ENCODE assay signal across 1 cellular context in the genomic region with DNA sequence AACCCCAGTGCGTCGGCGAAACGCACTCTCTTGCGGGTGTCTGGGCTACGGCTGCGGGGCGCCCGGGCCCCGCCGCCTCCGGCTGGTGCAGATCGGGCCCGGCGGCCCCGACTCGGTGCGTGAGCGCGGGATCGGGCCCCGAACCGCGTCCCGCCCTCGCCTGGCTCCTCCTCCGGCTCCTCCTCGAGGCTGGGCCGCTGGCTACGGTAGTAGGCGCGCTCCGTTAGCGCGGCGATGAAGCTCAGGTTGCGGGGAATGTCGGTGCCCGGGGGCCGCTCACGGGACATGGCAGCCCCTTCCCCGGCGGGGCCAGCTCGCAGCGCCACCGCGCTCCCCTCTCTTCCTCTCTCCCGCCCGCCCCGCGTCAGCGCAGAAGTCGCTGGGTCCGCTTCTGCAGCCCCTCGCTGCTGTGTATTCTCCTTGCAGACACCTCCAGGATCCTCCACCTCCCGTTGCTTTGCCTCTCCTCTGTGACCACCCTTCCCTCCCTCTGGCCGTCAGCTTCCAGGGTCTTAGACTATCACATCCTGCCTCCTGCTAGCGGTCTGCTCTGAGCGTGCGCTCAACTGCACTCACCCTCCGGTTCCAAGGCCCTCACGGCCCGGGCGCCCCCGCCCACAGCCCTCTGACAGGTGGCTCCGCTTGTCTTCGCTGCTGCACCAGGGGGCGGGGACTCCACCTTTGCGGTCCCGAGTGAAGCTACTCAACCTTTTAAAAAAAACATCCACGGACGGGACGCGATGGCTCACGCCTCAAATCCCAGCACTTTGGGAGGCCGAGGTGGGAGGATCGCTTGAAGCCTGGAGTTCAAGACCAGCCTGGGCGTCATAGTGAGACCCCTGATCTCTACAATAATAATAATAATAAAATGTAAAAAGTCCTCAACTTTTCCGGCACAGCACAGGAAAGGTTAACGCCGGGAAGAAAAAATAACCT.
A peak's percentile ranks its signal among the peaks of the same experiment; 100 is the strongest.
TF ChIP-seq lines count a peak whose summit lies in the region.

A gene with protein sequence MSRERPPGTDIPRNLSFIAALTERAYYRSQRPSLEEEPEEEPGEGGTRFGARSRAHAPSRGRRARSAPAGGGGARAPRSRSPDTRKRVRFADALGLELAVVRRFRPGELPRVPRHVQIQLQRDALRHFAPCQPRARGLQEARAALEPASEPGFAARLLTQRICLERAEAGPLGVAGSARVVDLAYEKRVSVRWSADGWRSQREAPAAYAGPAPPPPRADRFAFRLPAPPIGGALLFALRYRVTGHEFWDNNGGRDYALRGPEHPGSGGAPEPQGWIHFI (minus strand): TSS at position 570 of the 936 bp plus-strand sequence. CDS start 283 bp downstream, at position 287.

TF ChIP-seq in HepG2, 621 proteins besides CTCF, POLR2A, EP300 and RAD21 (continued from another document and continues in another):
- TF ChIP-seq, protein P1, sequence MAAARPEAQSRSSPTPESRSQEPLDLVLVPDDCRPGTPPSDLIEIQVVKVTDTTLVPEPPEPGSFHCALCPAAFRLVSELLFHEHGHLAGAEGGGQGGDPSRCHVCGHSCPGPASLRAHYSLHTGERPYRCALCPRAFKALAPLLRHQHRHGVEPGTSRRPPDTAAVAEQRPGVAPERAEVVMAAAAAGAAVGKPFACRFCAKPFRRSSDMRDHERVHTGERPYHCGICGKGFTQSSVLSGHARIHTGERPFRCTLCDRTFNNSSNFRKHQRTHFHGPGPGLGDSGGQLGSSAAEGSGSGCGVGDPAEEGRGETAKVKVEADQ (CRISPR knock-in tag; IDR thresholded peaks at IDR 0.05; ENCODE audit: borderline replicate concordance): no peak
- TF ChIP-seq, protein P2, sequence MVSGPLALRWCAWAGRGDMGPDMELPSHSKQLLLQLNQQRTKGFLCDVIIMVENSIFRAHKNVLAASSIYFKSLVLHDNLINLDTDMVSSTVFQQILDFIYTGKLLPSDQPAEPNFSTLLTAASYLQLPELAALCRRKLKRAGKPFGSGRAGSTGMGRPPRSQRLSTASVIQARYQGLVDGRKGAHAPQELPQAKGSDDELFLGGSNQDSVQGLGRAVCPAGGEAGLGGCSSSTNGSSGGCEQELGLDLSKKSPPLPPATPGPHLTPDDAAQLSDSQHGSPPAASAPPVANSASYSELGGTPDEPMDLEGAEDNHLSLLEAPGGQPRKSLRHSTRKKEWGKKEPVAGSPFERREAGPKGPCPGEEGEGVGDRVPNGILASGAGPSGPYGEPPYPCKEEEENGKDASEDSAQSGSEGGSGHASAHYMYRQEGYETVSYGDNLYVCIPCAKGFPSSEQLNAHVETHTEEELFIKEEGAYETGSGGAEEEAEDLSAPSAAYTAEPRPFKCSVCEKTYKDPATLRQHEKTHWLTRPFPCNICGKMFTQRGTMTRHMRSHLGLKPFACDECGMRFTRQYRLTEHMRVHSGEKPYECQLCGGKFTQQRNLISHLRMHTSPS (CRISPR knock-in tag; IDR thresholded peaks at IDR 0.05; ENCODE audit: low read depth): no peak
- peak; percentile 97 for TF ChIP-seq KLF13 (CRISPR knock-in tag; IDR thresholded peaks at IDR 0.05)
- TF ChIP-seq HMG20B (CRISPR knock-in tag; conservative IDR thresholded peaks at IDR 0.05): no peak; the same call in 1 of the 2 replicates
- peak; percentile 84 for TF ChIP-seq HNRNPH1 (optimal IDR thresholded peaks at IDR 0.05; ENCODE audit: low read depth, low read length)
- TF ChIP-seq, protein P3, sequence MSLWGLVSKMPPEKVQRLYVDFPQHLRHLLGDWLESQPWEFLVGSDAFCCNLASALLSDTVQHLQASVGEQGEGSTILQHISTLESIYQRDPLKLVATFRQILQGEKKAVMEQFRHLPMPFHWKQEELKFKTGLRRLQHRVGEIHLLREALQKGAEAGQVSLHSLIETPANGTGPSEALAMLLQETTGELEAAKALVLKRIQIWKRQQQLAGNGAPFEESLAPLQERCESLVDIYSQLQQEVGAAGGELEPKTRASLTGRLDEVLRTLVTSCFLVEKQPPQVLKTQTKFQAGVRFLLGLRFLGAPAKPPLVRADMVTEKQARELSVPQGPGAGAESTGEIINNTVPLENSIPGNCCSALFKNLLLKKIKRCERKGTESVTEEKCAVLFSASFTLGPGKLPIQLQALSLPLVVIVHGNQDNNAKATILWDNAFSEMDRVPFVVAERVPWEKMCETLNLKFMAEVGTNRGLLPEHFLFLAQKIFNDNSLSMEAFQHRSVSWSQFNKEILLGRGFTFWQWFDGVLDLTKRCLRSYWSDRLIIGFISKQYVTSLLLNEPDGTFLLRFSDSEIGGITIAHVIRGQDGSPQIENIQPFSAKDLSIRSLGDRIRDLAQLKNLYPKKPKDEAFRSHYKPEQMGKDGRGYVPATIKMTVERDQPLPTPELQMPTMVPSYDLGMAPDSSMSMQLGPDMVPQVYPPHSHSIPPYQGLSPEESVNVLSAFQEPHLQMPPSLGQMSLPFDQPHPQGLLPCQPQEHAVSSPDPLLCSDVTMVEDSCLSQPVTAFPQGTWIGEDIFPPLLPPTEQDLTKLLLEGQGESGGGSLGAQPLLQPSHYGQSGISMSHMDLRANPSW (CRISPR knock-in tag; IDR thresholded peaks at IDR 0.05; ENCODE audit: borderline replicate concordance): peak; percentile 67; the same call in 1 of the 2 replicates
- TF ChIP-seq, protein P4, sequence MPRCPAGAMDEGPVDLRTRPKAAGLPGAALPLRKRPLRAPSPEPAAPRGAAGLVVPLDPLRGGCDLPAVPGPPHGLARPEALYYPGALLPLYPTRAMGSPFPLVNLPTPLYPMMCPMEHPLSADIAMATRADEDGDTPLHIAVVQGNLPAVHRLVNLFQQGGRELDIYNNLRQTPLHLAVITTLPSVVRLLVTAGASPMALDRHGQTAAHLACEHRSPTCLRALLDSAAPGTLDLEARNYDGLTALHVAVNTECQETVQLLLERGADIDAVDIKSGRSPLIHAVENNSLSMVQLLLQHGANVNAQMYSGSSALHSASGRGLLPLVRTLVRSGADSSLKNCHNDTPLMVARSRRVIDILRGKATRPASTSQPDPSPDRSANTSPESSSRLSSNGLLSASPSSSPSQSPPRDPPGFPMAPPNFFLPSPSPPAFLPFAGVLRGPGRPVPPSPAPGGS (CRISPR knock-in tag; IDR thresholded peaks at IDR 0.05): no peak; the same call in 1 of the 2 replicates
- TF ChIP-seq, protein P5, sequence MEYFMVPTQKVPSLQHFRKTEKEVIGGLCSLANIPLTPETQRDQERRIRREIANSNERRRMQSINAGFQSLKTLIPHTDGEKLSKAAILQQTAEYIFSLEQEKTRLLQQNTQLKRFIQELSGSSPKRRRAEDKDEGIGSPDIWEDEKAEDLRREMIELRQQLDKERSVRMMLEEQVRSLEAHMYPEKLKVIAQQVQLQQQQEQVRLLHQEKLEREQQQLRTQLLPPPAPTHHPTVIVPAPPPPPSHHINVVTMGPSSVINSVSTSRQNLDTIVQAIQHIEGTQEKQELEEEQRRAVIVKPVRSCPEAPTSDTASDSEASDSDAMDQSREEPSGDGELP (IDR thresholded peaks at IDR 0.05; ENCODE audit: borderline replicate concordance, low read depth): peak; percentile 82; the same call in 1 of the 2 replicates
- TF ChIP-seq NCOA1 (CRISPR knock-in tag; IDR thresholded peaks at IDR 0.05): no peak
- peak; percentile 94 for TF ChIP-seq STAT5B (CRISPR knock-in tag; IDR thresholded peaks at IDR 0.05)
- no peak for TF ChIP-seq YY1 (IDR thresholded peaks at IDR 0.05; ENCODE audit: insufficient read depth, insufficient replicate concordance, low read depth, low read length)
- no peak for TF ChIP-seq ZNF761 (CRISPR knock-in tag; conservative IDR thresholded peaks at IDR 0.05)
- peak; percentile 46 for TF ChIP-seq IRF2 (CRISPR knock-in tag; IDR thresholded peaks at IDR 0.05)
- 0 out of 2 replicates have a peak, but pooled peaks have one; percentile 54 for TF ChIP-seq ADNP (CRISPR knock-in tag; IDR thresholded peaks at IDR 0.05)
- no peak for TF ChIP-seq NKX3-1 (CRISPR knock-in tag; IDR thresholded peaks at IDR 0.05)
- peak; percentile 33; the same call in 1 of the 2 replicates for TF ChIP-seq EEA1 (CRISPR knock-in tag; IDR thresholded peaks at IDR 0.05; ENCODE audit: borderline replicate concordance)
- TF ChIP-seq FOXJ3 (CRISPR knock-in tag; IDR thresholded peaks at IDR 0.05; ENCODE audit: borderline replicate concordance): no peak
- TF ChIP-seq ZNF350 (CRISPR knock-in tag; IDR thresholded peaks at IDR 0.05; ENCODE audit: borderline replicate concordance, low read depth): peak; percentile 58
- 0 out of 2 replicates have a peak, but pooled peaks have one; percentile 12 for TF ChIP-seq DMAP1 (CRISPR knock-in tag; IDR thresholded peaks at IDR 0.05)
- TF ChIP-seq SETDB1 (CRISPR knock-in tag; IDR thresholded peaks at IDR 0.05; ENCODE audit: borderline replicate concordance): no peak
- TF ChIP-seq HCFC1 (IDR thresholded peaks at IDR 0.05; ENCODE audit: low read depth, low read length): no peak
- TF ChIP-seq, protein P6, sequence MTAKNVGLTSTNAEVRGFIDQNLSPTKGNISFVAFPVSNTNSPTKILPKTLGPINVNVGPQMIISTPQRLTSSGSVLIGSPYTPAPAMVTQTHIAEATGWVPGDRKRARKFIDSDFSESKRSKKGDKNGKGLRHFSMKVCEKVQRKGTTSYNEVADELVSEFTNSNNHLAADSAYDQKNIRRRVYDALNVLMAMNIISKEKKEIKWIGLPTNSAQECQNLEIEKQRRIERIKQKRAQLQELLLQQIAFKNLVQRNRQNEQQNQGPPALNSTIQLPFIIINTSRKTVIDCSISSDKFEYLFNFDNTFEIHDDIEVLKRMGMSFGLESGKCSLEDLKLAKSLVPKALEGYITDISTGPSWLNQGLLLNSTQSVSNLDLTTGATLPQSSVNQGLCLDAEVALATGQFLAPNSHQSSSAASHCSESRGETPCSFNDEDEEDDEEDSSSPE (CRISPR knock-in tag; IDR thresholded peaks at IDR 0.05): peak; percentile 64; the same call in 1 of the 2 replicates
- TF ChIP-seq ZNF749 (CRISPR knock-in tag; IDR thresholded peaks at IDR 0.05; ENCODE audit: borderline replicate concordance): peak; percentile 46; the same call in 1 of the 2 replicates
- TF ChIP-seq, protein P7, sequence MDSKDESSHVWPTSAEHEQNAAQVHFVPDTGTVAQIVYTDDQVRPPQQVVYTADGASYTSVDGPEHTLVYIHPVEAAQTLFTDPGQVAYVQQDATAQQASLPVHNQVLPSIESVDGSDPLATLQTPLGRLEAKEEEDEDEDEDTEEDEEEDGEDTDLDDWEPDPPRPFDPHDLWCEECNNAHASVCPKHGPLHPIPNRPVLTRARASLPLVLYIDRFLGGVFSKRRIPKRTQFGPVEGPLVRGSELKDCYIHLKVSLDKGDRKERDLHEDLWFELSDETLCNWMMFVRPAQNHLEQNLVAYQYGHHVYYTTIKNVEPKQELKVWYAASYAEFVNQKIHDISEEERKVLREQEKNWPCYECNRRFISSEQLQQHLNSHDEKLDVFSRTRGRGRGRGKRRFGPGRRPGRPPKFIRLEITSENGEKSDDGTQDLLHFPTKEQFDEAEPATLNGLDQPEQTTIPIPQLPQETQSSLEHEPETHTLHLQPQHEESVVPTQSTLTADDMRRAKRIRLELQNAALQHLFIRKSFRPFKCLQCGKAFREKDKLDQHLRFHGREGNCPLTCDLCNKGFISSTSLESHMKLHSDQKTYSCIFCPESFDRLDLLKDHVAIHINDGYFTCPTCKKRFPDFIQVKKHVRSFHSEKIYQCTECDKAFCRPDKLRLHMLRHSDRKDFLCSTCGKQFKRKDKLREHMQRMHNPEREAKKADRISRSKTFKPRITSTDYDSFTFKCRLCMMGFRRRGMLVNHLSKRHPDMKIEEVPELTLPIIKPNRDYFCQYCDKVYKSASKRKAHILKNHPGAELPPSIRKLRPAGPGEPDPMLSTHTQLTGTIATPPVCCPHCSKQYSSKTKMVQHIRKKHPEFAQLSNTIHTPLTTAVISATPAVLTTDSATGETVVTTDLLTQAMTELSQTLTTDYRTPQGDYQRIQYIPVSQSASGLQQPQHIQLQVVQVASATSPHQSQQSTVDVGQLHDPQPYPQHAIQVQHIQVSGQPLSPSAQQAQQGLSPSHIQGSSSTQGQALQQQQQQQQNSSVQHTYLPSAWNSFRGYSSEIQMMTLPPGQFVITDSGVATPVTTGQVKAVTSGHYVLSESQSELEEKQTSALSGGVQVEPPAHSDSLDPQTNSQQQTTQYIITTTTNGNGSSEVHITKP (CRISPR knock-in tag; IDR thresholded peaks at IDR 0.05; ENCODE audit: low read depth): peak; percentile 76; the same call in 1 of the 2 replicates
- TF ChIP-seq ZSCAN20 (CRISPR knock-in tag; IDR thresholded peaks at IDR 0.05; ENCODE audit: borderline replicate concordance): peak; percentile 98; the same call in 1 of the 2 replicates
- TF ChIP-seq SALL1 (CRISPR knock-in tag; IDR thresholded peaks at IDR 0.05): peak; percentile 86; the same call in 1 of the 2 replicates
- peak; percentile 48; the same call in 1 of the 2 replicates for TF ChIP-seq CREM (IDR thresholded peaks at IDR 0.05)
- peak; percentile 17; the same call in 1 of the 2 replicates for TF ChIP-seq CREM (CRISPR knock-in tag; IDR thresholded peaks at IDR 0.05)
- TF ChIP-seq MXI1 (IDR thresholded peaks at IDR 0.05; ENCODE audit: borderline replicate concordance, low read depth, low read length): peak; percentile 61
- TF ChIP-seq ZNF839 (CRISPR knock-in tag; IDR thresholded peaks at IDR 0.05; ENCODE audit: borderline replicate concordance): peak; percentile 61; the same call in 1 of the 2 replicates
- TF ChIP-seq ZNF468 (CRISPR knock-in tag; IDR thresholded peaks at IDR 0.05): peak; percentile 13
- peak; percentile 90 for TF ChIP-seq SAP130 (CRISPR knock-in tag; IDR thresholded peaks at IDR 0.05; ENCODE audit: low read depth)
- peak; percentile 49 for TF ChIP-seq NFYB (CRISPR knock-in tag; IDR thresholded peaks at IDR 0.05)
- TF ChIP-seq MAFK (conservative IDR thresholded peaks at IDR 0.05 in 1 of 2, IDR thresholded peaks at IDR 0.05 in 1 of 2; ENCODE audit: low read length in 2 of 2): no peak
- TF ChIP-seq, protein P8, sequence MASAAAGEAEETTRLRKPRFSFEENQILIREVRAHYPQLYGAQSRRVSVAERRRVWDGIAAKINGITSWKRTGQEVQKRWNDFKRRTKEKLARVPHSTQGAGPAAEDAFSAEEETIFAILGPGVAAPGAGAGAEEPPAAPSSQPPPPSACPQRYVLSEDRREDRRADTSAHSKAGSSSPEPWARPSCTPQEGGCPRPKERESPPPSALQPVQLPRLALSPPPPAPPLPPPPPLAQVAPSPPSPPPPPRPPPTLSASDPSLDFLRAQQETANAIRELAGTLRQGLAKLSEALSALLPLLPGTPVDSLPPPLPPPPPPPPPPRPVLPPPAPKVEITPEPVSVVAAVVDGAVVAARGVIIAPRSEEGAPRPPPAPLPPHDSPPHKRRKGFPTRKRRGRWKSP (CRISPR knock-in tag; IDR thresholded peaks at IDR 0.05): no peak
- TF ChIP-seq ZNF10 (CRISPR knock-in tag; IDR thresholded peaks at IDR 0.05; ENCODE audit: borderline replicate concordance, low read depth): 0 out of 2 replicates have a peak, but pooled peaks have one; percentile 51
- peak; percentile 86 for TF ChIP-seq ZNF225 (CRISPR knock-in tag; IDR thresholded peaks at IDR 0.05)
- TF ChIP-seq, protein P9, sequence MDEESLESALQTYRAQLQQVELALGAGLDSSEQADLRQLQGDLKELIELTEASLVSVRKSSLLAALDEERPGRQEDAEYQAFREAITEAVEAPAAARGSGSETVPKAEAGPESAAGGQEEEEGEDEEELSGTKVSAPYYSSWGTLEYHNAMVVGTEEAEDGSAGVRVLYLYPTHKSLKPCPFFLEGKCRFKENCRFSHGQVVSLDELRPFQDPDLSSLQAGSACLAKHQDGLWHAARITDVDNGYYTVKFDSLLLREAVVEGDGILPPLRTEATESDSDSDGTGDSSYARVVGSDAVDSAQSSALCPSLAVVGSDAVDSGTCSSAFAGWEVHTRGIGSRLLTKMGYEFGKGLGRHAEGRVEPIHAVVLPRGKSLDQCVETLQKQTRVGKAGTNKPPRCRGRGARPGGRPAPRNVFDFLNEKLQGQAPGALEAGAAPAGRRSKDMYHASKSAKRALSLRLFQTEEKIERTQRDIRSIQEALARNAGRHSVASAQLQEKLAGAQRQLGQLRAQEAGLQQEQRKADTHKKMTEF (CRISPR knock-in tag; IDR thresholded peaks at IDR 0.05): peak; percentile 72; the same call in 1 of the 2 replicates
- TF ChIP-seq NR3C1 (CRISPR knock-in tag; IDR thresholded peaks at IDR 0.05): no peak
- TF ChIP-seq ZSCAN30 (CRISPR knock-in tag; IDR thresholded peaks at IDR 0.05): no peak
- TF ChIP-seq ZNF746 (CRISPR knock-in tag; IDR thresholded peaks at IDR 0.05): no peak
- no peak for TF ChIP-seq IKZF1 (IDR thresholded peaks at IDR 0.05)
- no peak for TF ChIP-seq ZNF713 (CRISPR knock-in tag; IDR thresholded peaks at IDR 0.05)
